ENCODE assay signal across 18 cellular contexts in the genomic region with DNA sequence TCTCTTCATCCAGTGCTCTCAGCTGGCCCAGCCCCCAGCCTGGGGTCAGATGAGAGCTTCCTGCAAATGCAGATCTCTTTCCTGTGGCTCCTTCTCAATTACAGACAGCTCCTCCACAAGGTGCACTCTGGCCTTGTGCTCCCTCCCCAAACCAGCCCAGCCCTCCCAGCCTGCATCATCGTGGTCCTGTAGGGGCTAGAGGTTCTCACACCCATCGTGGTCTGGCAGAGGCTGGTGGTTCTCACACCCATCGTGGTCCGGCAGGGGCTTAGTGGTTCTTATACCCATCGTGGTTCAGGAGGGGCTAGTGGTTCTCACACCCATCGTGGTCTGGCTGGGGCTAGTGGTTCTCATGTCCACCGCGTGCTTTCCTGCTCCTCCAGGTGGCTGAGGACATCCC.
"Had no signal": no experiment of that assay in that cellular context is flagged by ENCODE, and none has a peak within 500 bp of the region (broad histone marks: within the 10 kb centered on the region; RNA-seq: fewer than 3 reads in every experiment).

No MANE protein-coding gene starts in this region.

- DNase-seq: activated CD4-positive, alpha-beta T cell treated with anti-CD3 and anti-CD28 coated beads for 1 hour; activated CD4-positive, alpha-beta T cell treated with anti-CD3 and anti-CD28 coated beads, Interleukin-2, amount 50 U/mL, for 1 hour; activated CD8-positive, alpha-beta T cell treated with anti-CD3 and anti-CD28 coated beads, Interleukin-2, amount 10 ng/mL, durations not matched to agents 7 days and 5 days; activated T-cell treated with anti-CD3 and anti-CD28 coated beads, Interleukin-2, amount 50 U/mL, for 1 hour; heart right ventricle; kidney; left ventricle myocardium inferior; retina; sigmoid colon; stimulated activated CD4-positive, alpha-beta T cell treated with anti-CD3 and anti-CD28 coated beads, Interleukin-4, amount 100 ng/mL, for 24 hours; stimulated activated naive CD4-positive, alpha-beta T cell treated with Interleukin-2 at 50 U/mL for 16 hours; T-helper 9 cell; upper lobe of left lung had no signal

- H3K27ac Mint-ChIP-seq: activated CD8-positive, alpha-beta T cell treated with anti-CD3 and anti-CD28 coated beads, Interleukin-2, amount 10 ng/mL, durations not matched to agents 7 days and 5 days; activated naive CD4-positive, alpha-beta T cell treated with anti-CD3 and anti-CD28 coated beads, Interleukin-2, amount 50 U/mL, for 72 hours; neural progenitor cell; progenitor cell of endocrine pancreas had no signal

- H3K4me2 ChIP-seq: neural progenitor cell had no signal

- H3K27ac ChIP-seq: heart right ventricle, left ventricle myocardium inferior, neural progenitor cell, sigmoid colon, spleen, upper lobe of left lung had no signal

- H2AFZ ChIP-seq: neural progenitor cell had no signal

- H3K27me3 ChIP-seq: heart right ventricle, neural progenitor cell, sigmoid colon, spleen, upper lobe of left lung had no signal

- H3K4me1 ChIP-seq: sigmoid colon, spleen, upper lobe of left lung had no signal

- H3K27me3 Mint-ChIP-seq: progenitor cell of endocrine pancreas had no signal

- H3K4me3 Mint-ChIP-seq: activated CD8-positive, alpha-beta T cell treated with anti-CD3 and anti-CD28 coated beads, Interleukin-2, amount 10 ng/mL, durations not matched to agents 7 days and 5 days; mesothelial cell of epicardium; neural progenitor cell had no signal

- H3K9me3 ChIP-seq: heart right ventricle, left ventricle myocardium inferior, sigmoid colon, spleen, upper lobe of left lung had no signal

- H3K9ac ChIP-seq: neural progenitor cell had no signal

- H3K36me3 Mint-ChIP-seq: activated naive CD4-positive, alpha-beta T cell treated with anti-CD3 and anti-CD28 coated beads, Interleukin-2, amount 50 U/mL, for 72 hours had no signal

- H3K9me3 Mint-ChIP-seq: activated naive CD4-positive, alpha-beta T cell treated with anti-CD3 and anti-CD28 coated beads, Interleukin-2, amount 50 U/mL, for 72 hours; mesothelial cell of epicardium; neural progenitor cell had no signal

- ATAC-seq: activated CD8-positive, alpha-beta T cell treated with anti-CD3 and anti-CD28 coated beads, Interleukin-2, amount 10 ng/mL, durations not matched to agents 7 days and 5 days; activated naive CD4-positive, alpha-beta T cell treated with anti-CD3 and anti-CD28 coated beads, Interleukin-2, amount 50 U/mL, for 72 hours; heart right ventricle had no signal

- H3K4me3 ChIP-seq: heart right ventricle, left ventricle myocardium inferior, neural progenitor cell, sigmoid colon, spleen, upper lobe of left lung had no signal

- H3K36me3 ChIP-seq: neural progenitor cell had no signal
